Comparison of ENCODE assay signal across 8 cellular contexts in genomic region chr1:39183503-39184353, GRCh38. TPM values are rescaled to one million over a fixed set of nuclear protein-coding genes. Genes with fewer than 3 reads are reported as not detected.
A peak's percentile ranks its signal among the peaks of the same experiment; 100 is the strongest.
DNase-seq lines count a peak whose midpoint lies in the region; ATAC-seq and TF ChIP-seq lines count a peak whose summit lies in the region.

No MANE protein-coding gene starts in this region.

- TF ChIP-seq CTCF in CD8-positive, alpha-beta T cell (IDR thresholded peaks at IDR 0.05), result peak; percentile 71
- peak; percentile 75 for TF ChIP-seq CTCF in HEK293 (tag by site-specific recombination; IDR thresholded peaks at IDR 0.05)

- no peaks in the 10 kb centered on the region for H3K27me3 Mint-ChIP-seq in CD8-positive, alpha-beta T cell (ENCODE audit: low read depth)
- no peaks in the 10 kb centered on the region for H3K27me3 Mint-ChIP-seq in stimulated activated naive B cell treated with anti-CD40 and anti-IgM and Interleukin-4, amounts not matched to agents 10 μg/mL and 1 μg/mL and 100 μg/mL, for 72 hours

- POLR2A ChIA-PET in CD8-positive, alpha-beta T cell (lab: Charles Lee), result interaction anchor here (0.6 to 1.7 kb wide), 3 partner anchors 9 to 75 kb away, joined by 3 to 7 read pairs (median 6); no protein-coding TSS in a partner anchor
- POLR2A ChIA-PET in HEK293 (lab: Yijun Ruan, JAX), result interaction anchor here (0.5 to 1.5 kb wide), 11 partner anchors 9 to 85 kb away, joined by 3 to 8 read pairs (median 3); partner anchors contain the start of gene MACF1

- no peaks in the 10 kb centered on the region for H3K36me3 ChIP-seq in CD8-positive, alpha-beta T cell (ENCODE audit: insufficient read depth, low read length)
- H3K36me3 ChIP-seq in HEK293 (ENCODE audit: control insufficient read depth in 2 of 2, insufficient read depth in 1 of 2, low read length in 2 of 2), result no peaks in the 10 kb centered on the region
- H3K36me3 ChIP-seq in mucosa of rectum (ENCODE audit: control insufficient read depth in 2 of 2, insufficient read depth in 2 of 2, low read length in 2 of 2), result no peaks in the 10 kb centered on the region

- H3K4me3 ChIP-seq in CD8-positive, alpha-beta T cell (ENCODE audit: low read depth, low read length), result no peak overlapping the region
- H3K4me3 ChIP-seq in HEK293 (ENCODE audit: low read depth, low read length) (no peak overlapping the region), mucosa of rectum (ENCODE audit: low read length in 2 of 2) (no peak overlapping the region)

- DNase-seq in CD8-positive, alpha-beta T cell, result peak; percentile 60 to 92 (median 81)
- DNase-seq in NCI-H446 treated with DMSO at 0.1 percent for 48 hours (lab: John Stamatoyannopoulos, UW), result peak; percentile 19
- peak; percentile 85 to 86 for DNase-seq in activated CD4-positive, alpha-beta T cell treated with anti-CD3 and anti-CD28 coated beads for 4 hours
- DNase-seq in dermis blood vessel endothelial cell, result peak; percentile 96
- DNase-seq in stimulated activated naive B cell treated with anti-CD40 and anti-IgM and Interleukin-4, amounts not matched to agents 10 μg/mL and 1 μg/mL and 100 μg/mL, for 72 hours, result peak; percentile 59

- H3K9ac ChIP-seq in mucosa of rectum (ENCODE audit: low read depth in 1 of 2, low read length in 2 of 2), result peak overlapping the region in 1 of 2 donors; percentile 59

- H3K9me3 Mint-ChIP-seq in CD8-positive, alpha-beta T cell, result no peaks in the 10 kb centered on the region
- H3K9me3 Mint-ChIP-seq in stimulated activated naive B cell treated with anti-CD40 and anti-IgM and Interleukin-4, amounts not matched to agents 10 μg/mL and 1 μg/mL and 100 μg/mL, for 72 hours, result no peaks in the 10 kb centered on the region

- H3K36me3 Mint-ChIP-seq in CD8-positive, alpha-beta T cell, result no peaks in the 10 kb centered on the region
- peaks cover 0 to 2% of the 10 kb centered on the region in 2 donors for H3K36me3 Mint-ChIP-seq in stimulated activated naive B cell treated with anti-CD40 and anti-IgM and Interleukin-4, amounts not matched to agents 10 μg/mL and 1 μg/mL and 100 μg/mL, for 72 hours

- H3K4me1 ChIP-seq in CD8-positive, alpha-beta T cell (ENCODE audit: insufficient read depth, low read length), result peaks cover 20% of the 10 kb centered on the region
- H3K4me1 ChIP-seq in HEK293 (ENCODE audit: control insufficient read depth, insufficient read depth, low read length), result peaks cover 18% of the 10 kb centered on the region
- H3K4me1 ChIP-seq in mucosa of rectum (ENCODE audit: control insufficient read depth in 2 of 2, insufficient read depth in 2 of 2, low read length in 2 of 2), result peaks cover 0 to 15% of the 10 kb centered on the region in 2 donors

- no peaks in the 10 kb centered on the region for H3K9me3 ChIP-seq in CD8-positive, alpha-beta T cell (ENCODE audit: low read length)
- H3K9me3 ChIP-seq in HEK293 (ENCODE audit: control insufficient read depth, insufficient read depth, low read depth, low read length) (no peaks in the 10 kb centered on the region), mucosa of rectum (ENCODE audit: control insufficient read depth in 2 of 2, low read length in 2 of 2) (no peaks in the 10 kb centered on the region)

- H3K27ac Mint-ChIP-seq in CD8-positive, alpha-beta T cell, result peak overlapping the region; percentile 97
- peak overlapping the region; percentile 86 for H3K27ac Mint-ChIP-seq in stimulated activated naive B cell treated with anti-CD40 and anti-IgM and Interleukin-4, amounts not matched to agents 10 μg/mL and 1 μg/mL and 100 μg/mL, for 72 hours

- intact Hi-C loops in CD8-positive, alpha-beta T cell (cut with DNase I, micrococcal nuclease), result loop anchor here (1.0 to 5.0 kb wide), 8 partner anchors 9 to 225 kb away; partner anchors contain the start of gene MACF1 (in 1 of the 2)

- no peaks in the 10 kb centered on the region for H3K27me3 ChIP-seq in CD8-positive, alpha-beta T cell (ENCODE audit: insufficient read depth, low read length)
- H3K27me3 ChIP-seq in mucosa of rectum (ENCODE audit: control insufficient read depth in 2 of 2, insufficient read depth in 2 of 2, low read length in 2 of 2), result no peaks in the 10 kb centered on the region

- CTCF ChIA-PET in CD8-positive, alpha-beta T cell (lab: Charles Lee), result interaction anchor here (0.6 to 15.5 kb wide), 27 partner anchors 10 to 229 kb away, joined by 3 to 622 read pairs (median 3); partner anchors contain the start of gene MACF1
- CTCF ChIA-PET in HEK293 (lab: Yijun Ruan, JAX), result interaction anchor here (0.6 to 2.8 kb wide), 20 partner anchors 9 to 355 kb away, joined by 3 to 20 read pairs (median 4); no protein-coding TSS in a partner anchor

- peak; percentile 87 for ATAC-seq in CD8-positive, alpha-beta T cell
- ATAC-seq in stimulated activated naive B cell treated with anti-CD40 and anti-IgM and Interleukin-4, amounts not matched to agents 10 μg/mL and 1 μg/mL and 100 μg/mL, for 72 hours (replicated peaks), result peak; percentile 84 to 88
- no peak for ATAC-seq in GM21576 (IDR thresholded peaks at IDR 0.05; ENCODE audit: unreplicated experiment)

- no peak overlapping the region for H3K4me3 Mint-ChIP-seq in CD8-positive, alpha-beta T cell
- H3K4me3 Mint-ChIP-seq in stimulated activated naive B cell treated with anti-CD40 and anti-IgM and Interleukin-4, amounts not matched to agents 10 μg/mL and 1 μg/mL and 100 μg/mL, for 72 hours, result peak overlapping the region; percentile 8 to 41

- peaks cover 34% of the 10 kb centered on the region for H3K4me1 Mint-ChIP-seq in CD8-positive, alpha-beta T cell (ENCODE audit: low read depth)
- peaks cover 42 to 62% of the 10 kb centered on the region in 2 donors for H3K4me1 Mint-ChIP-seq in stimulated activated naive B cell treated with anti-CD40 and anti-IgM and Interleukin-4, amounts not matched to agents 10 μg/mL and 1 μg/mL and 100 μg/mL, for 72 hours

- peak overlapping the region; percentile 46 for H3K27ac ChIP-seq in CD8-positive, alpha-beta T cell (ENCODE audit: low read depth, low read length)
- peak overlapping the region; percentile 1; the same call in 1 of the 2 replicates for H3K27ac ChIP-seq in HEK293 (ENCODE audit: extremely low read depth, low read depth, low read length)
- H3K27ac ChIP-seq in mucosa of rectum (ENCODE audit: low read depth in 2 of 2, low read length in 2 of 2), result peak overlapping the region; percentile 16 to 75

TF ChIP-seq in HEK293, 187 proteins besides CTCF, POLR2A, EP300 and RAD21 (continues in another document):
- TF ChIP-seq ZNF501 (tag by site-specific recombination; IDR thresholded peaks at IDR 0.05), result no peak
- TF ChIP-seq HIC1 (tag by site-specific recombination; IDR thresholded peaks at IDR 0.05), result peak; percentile 92
- no peak for TF ChIP-seq ZNF133 (tag by site-specific recombination; IDR thresholded peaks at IDR 0.05)
- no peak for TF ChIP-seq ZNF664 (tag by site-specific recombination; IDR thresholded peaks at IDR 0.05)
- peak; percentile 27 for TF ChIP-seq ZFHX2 (tag by site-specific recombination; conservative IDR thresholded peaks at IDR 0.05)
- no peak; the same call in 1 of the 2 replicates for TF ChIP-seq ZBTB6 (tag by site-specific recombination; IDR thresholded peaks at IDR 0.05)
- no peak for TF ChIP-seq ZNF19 (tag by site-specific recombination; IDR thresholded peaks at IDR 0.05; ENCODE audit: low read depth)
- no peak for TF ChIP-seq ZBTB26 (tag by site-specific recombination; optimal IDR thresholded peaks at IDR 0.05)
- TF ChIP-seq YY1 (tag by site-specific recombination; IDR thresholded peaks at IDR 0.05), result no peak

RNA-seq across cellular contexts. Expression of gene MACF1, which starts 20.8 kb away (rescaled TPM):
- total RNA-seq in CD8-positive, alpha-beta T cell, result 100 to 1,000 TPM; 184 to 193 TPM
- 653 and 751 TPM in 2 replicates for total RNA-seq in dermis blood vessel endothelial cell

Comparison
In these comparisons a context has a peak if more than half of its experiments do, and no peak if none do; other contexts are left out.
1. DNase-seq: peak in every context shown above with its lines; median percentile 96 in dermis blood vessel endothelial cell; 86 in activated CD4-positive, alpha-beta T cell treated with anti-CD3 and anti-CD28 coated beads for 4 hours; 81 in CD8-positive, alpha-beta T cell; 59 in stimulated activated naive B cell treated with anti-CD40 and anti-IgM and Interleukin-4, amounts not matched to agents 10 μg/mL and 1 μg/mL and 100 μg/mL, for 72 hours; 19 in NCI-H446 treated with DMSO at 0.1 percent for 48 hours.